ENCODE assay signal across 8 cellular contexts in the genomic region with DNA sequence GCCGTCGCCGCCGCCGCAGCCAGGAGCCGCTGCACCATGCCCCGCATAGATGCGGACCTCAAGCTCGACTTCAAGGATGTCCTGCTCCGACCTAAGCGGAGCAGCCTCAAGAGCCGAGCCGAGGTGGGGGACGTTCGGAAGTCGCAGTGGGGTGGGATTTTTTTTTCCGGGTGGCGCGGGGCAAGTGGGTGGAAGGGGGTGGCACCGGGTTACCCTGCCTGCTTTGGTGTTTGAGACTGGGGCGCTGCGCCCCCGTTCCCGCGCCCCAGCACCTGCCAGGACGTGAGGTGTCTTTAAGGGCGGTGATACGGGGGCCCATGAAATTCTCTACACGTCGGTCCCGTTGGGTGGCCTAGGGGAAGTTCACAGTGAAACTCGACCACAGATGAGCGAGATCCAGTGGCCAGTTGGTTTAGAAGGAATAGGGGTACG. TPM values are rescaled to one million over a fixed set of nuclear protein-coding genes. Genes with fewer than 3 reads are reported as not detected.
A peak's percentile ranks its signal among the peaks of the same experiment; 100 is the strongest.
DNase-seq lines count a peak whose midpoint lies in the region; ATAC-seq, FAIRE-seq and TF ChIP-seq lines count a peak whose summit lies in the region.

No MANE protein-coding gene starts in this region.

- peak overlapping the region; percentile 47 for H3K27ac ChIP-seq in 22Rv1

- peaks cover 19 to 47% of the 10 kb centered on the region in 2 donors for H3K27me3 Mint-ChIP-seq in effector memory CD8-positive, alpha-beta T cell
- peaks cover 23 to 37% of the 10 kb centered on the region in 2 donors for H3K27me3 Mint-ChIP-seq in natural killer cell (ENCODE audit: low read depth in 2 of 2)

- DNase-seq in MG63 (no peak), natural killer cell (no peak), H54 (ENCODE audit: insufficient read length, low spot score) (no peak), NCI-H1694 (lab: John Stamatoyannopoulos, UW) (no peak), OCI-M2 (lab: John Stamatoyannopoulos, UW; ENCODE audit: unreplicated experiment) (no peak)
- peak in 2 of 3 experiments; percentile 3 to 5 for DNase-seq in effector memory CD8-positive, alpha-beta T cell

- peak overlapping the region; percentile 89 to 94 for H3K4me3 Mint-ChIP-seq in effector memory CD8-positive, alpha-beta T cell
- H3K4me3 Mint-ChIP-seq in natural killer cell: peak overlapping the region; percentile 95

- H3K4me1 Mint-ChIP-seq in effector memory CD8-positive, alpha-beta T cell (ENCODE audit: low read depth in 2 of 2): peaks cover 17 to 19% of the 10 kb centered on the region in 2 donors
- H3K4me1 Mint-ChIP-seq in natural killer cell: peaks cover 23 to 31% of the 10 kb centered on the region in 2 donors

- no peak for FAIRE-seq in H54 (lab: Jason Lieb, UNC)

- H3K36me3 ChIP-seq in MG63: no peaks in the 10 kb centered on the region

- H3K27me3 ChIP-seq in MG63: no peaks in the 10 kb centered on the region

- no peaks in the 10 kb centered on the region for H3K9me3 Mint-ChIP-seq in effector memory CD8-positive, alpha-beta T cell
- no peaks in the 10 kb centered on the region for H3K9me3 Mint-ChIP-seq in natural killer cell

- no peaks in the 10 kb centered on the region for H3K9me3 ChIP-seq in MG63

- H3K4me3 ChIP-seq in MG63: peak overlapping the region; percentile 53

- TF ChIP-seq POLR2A in H54 (IDR thresholded peaks at IDR 0.05; ENCODE audit: low read depth, low read length): no peak

- H3K27ac Mint-ChIP-seq in effector memory CD8-positive, alpha-beta T cell: peak overlapping the region; percentile 20 to 70
- peak overlapping the region; percentile 53 to 86 for H3K27ac Mint-ChIP-seq in natural killer cell

- no peaks in the 10 kb centered on the region for H3K36me3 Mint-ChIP-seq in effector memory CD8-positive, alpha-beta T cell (ENCODE audit: insufficient read depth)
- no peaks in the 10 kb centered on the region for H3K36me3 Mint-ChIP-seq in natural killer cell

- peak; percentile 2 for ATAC-seq in GM19467 (IDR thresholded peaks at IDR 0.05; ENCODE audit: unreplicated experiment)
- peak; percentile 29 for ATAC-seq in effector memory CD8-positive, alpha-beta T cell (replicated peaks)
- ATAC-seq in natural killer cell: peak; percentile 21 to 35 (median 26)

- TF ChIP-seq CTCF in 22Rv1 (IDR thresholded peaks at IDR 0.05): no peak; the same call in 1 of the 2 replicates
- no peak for TF ChIP-seq CTCF in natural killer cell (IDR thresholded peaks at IDR 0.05)

- intact Hi-C loops in natural killer cell (cut with micrococcal nuclease): loop anchor here (2.0 kb wide), 1 partner anchor 14 kb away; no protein-coding TSS in a partner anchor

RNA-seq across cellular contexts. Expression of a gene that starts 0.3 kb away (rescaled TPM):
- 5.9 and 9.9 TPM in 2 replicates for total RNA-seq in MG63 (2014; rRNA removed; shearing (Covaris generic); ENCODE audit: low replicate concordance)
- 1 to 10 TPM in 2 of 3 donors, under 1 TPM in 1; 0.95 to 3.4 (median 3.2) TPM for total RNA-seq in natural killer cell

Comparison
In these comparisons a context has a peak if more than half of its experiments do, and no peak if none do; other contexts are left out.
1. DNase-seq: peak in effector memory CD8-positive, alpha-beta T cell (2 of 3); none in MG63 (single experiment), natural killer cell (single experiment), H54 (single experiment), NCI-H1694 (single experiment) and OCI-M2 (single experiment).
2. Peak in every context shown above with its lines, with median percentiles within 50 percentile points of each other: ATAC-seq.